Comparison of ENCODE assay signal across 8 cellular contexts in genomic region chr14:49892301-49892635, GRCh38. TPM values are rescaled to one million over a fixed set of nuclear protein-coding genes. Genes with fewer than 3 reads are reported as not detected.
DNase-seq lines count a peak whose midpoint lies in the region; ATAC-seq and TF ChIP-seq lines count a peak whose summit lies in the region.

No MANE protein-coding gene starts in this region.

- H3K4me3 Mint-ChIP-seq in CD4-positive, alpha-beta memory T cell: peak overlapping the region; percentile 95 to 99 (median 98)
- H3K4me3 Mint-ChIP-seq in activated T-cell treated with anti-CD3 and anti-CD28 coated beads, Interleukin-2, amount 50 U/mL, for 72 hours: peak overlapping the region; percentile 93 to 97
- peak overlapping the region; percentile 100 for H3K4me3 Mint-ChIP-seq in natural killer cell

- no peaks in the 10 kb centered on the region for H3K27me3 ChIP-seq in CD4-positive, alpha-beta memory T cell (ENCODE audit: insufficient read depth, low read length)

- intact Hi-C loops in CD4-positive, alpha-beta memory T cell (cut with micrococcal nuclease): loop anchor here (1.0 to 2.0 kb wide), 8 partner anchors 13 to 213 kb away; no protein-coding TSS in a partner anchor
- intact Hi-C loops in natural killer cell (cut with micrococcal nuclease): loop anchor here (1.0 to 5.0 kb wide), 4 partner anchors 24 to 225 kb away; partner anchors contain the start of gene VCPKMT

- H3K27ac ChIP-seq in CD4-positive, alpha-beta memory T cell (ENCODE audit: low read depth, low read length): peak overlapping the region; percentile 98

- H3K36me3 Mint-ChIP-seq in CD4-positive, alpha-beta memory T cell: peaks cover 40% of the 10 kb centered on the region in 2 donors
- peaks cover 29 to 49% of the 10 kb centered on the region in 2 donors for H3K36me3 Mint-ChIP-seq in activated T-cell treated with anti-CD3 and anti-CD28 coated beads, Interleukin-2, amount 50 U/mL, for 72 hours (ENCODE audit: insufficient read depth in 2 of 2)
- peaks cover 13% of the 10 kb centered on the region for H3K36me3 Mint-ChIP-seq in natural killer cell

- ATAC-seq in GM19043 (IDR thresholded peaks at IDR 0.05; ENCODE audit: low read depth, unreplicated experiment): peak; percentile 37
- ATAC-seq in HG03457 (IDR thresholded peaks at IDR 0.05; ENCODE audit: unreplicated experiment): peak; percentile 17
- peak in 1 of 2 donors; percentile 16 for ATAC-seq in activated T-cell treated with anti-CD3 and anti-CD28 coated beads, Interleukin-2, amount 50 U/mL, for 72 hours (replicated peaks in 1 of 2)
- peak; percentile 16 to 42 (median 16) for ATAC-seq in natural killer cell

- peak overlapping the region; percentile 93 to 100 (median 99) for H3K27ac Mint-ChIP-seq in CD4-positive, alpha-beta memory T cell
- H3K27ac Mint-ChIP-seq in activated T-cell treated with anti-CD3 and anti-CD28 coated beads, Interleukin-2, amount 50 U/mL, for 72 hours: peak overlapping the region; percentile 97
- peak overlapping the region; percentile 98 to 100 for H3K27ac Mint-ChIP-seq in natural killer cell

- H3K4me3 ChIP-seq in CD4-positive, alpha-beta memory T cell (ENCODE audit: low read length in 2 of 2): peak overlapping the region; percentile 75 to 100
- peak overlapping the region; percentile 93 for H3K4me3 ChIP-seq in fibroblast of pulmonary artery (replicated peaks; ENCODE audit: low read depth, low read length)

- CTCF ChIA-PET in CD4-positive, alpha-beta memory T cell (lab: Charles Lee; ENCODE audit: partially characterized antibody): interaction anchor here (1.0 to 2.7 kb wide), 14 partner anchors 10 to 212 kb away, joined by 3 to 49 read pairs (median 7); no protein-coding TSS in a partner anchor

- peaks cover 11 to 43% (median 21%) of the 10 kb centered on the region in 4 donors for H3K4me1 Mint-ChIP-seq in CD4-positive, alpha-beta memory T cell
- peaks cover 20% of the 10 kb centered on the region for H3K4me1 Mint-ChIP-seq in activated T-cell treated with anti-CD3 and anti-CD28 coated beads, Interleukin-2, amount 50 U/mL, for 72 hours (ENCODE audit: low read depth)
- peaks cover 39 to 44% of the 10 kb centered on the region in 2 donors for H3K4me1 Mint-ChIP-seq in natural killer cell

- DNase-seq in CD4-positive, alpha-beta memory T cell: peak; percentile 64 to 70 (median 66)
- DNase-seq in NCI-H748 (lab: John Stamatoyannopoulos, UW; ENCODE audit: unreplicated experiment) (peak; percentile 76), fibroblast of pulmonary artery (ENCODE audit: low read depth) (peak; percentile 92), natural killer cell (no peak), ecto neural progenitor cell (ENCODE audit: low spot score) (no peak)
- DNase-seq in activated T-cell treated with anti-CD3 and anti-CD28 coated beads, Interleukin-2, amount 50 U/mL, for 72 hours: peak; percentile 38 to 50

- peaks cover 20% of the 10 kb centered on the region for H3K36me3 ChIP-seq in CD4-positive, alpha-beta memory T cell (ENCODE audit: insufficient read depth, low read length)

- H3K4me1 ChIP-seq in CD4-positive, alpha-beta memory T cell (ENCODE audit: insufficient read depth, low read length): peaks cover 30% of the 10 kb centered on the region

- no peaks in the 10 kb centered on the region for H3K27me3 Mint-ChIP-seq in CD4-positive, alpha-beta memory T cell
- no peaks in the 10 kb centered on the region for H3K27me3 Mint-ChIP-seq in activated T-cell treated with anti-CD3 and anti-CD28 coated beads, Interleukin-2, amount 50 U/mL, for 72 hours (ENCODE audit: low read depth)
- no peaks in the 10 kb centered on the region for H3K27me3 Mint-ChIP-seq in natural killer cell (ENCODE audit: low read depth in 2 of 2)

- H3K9me3 Mint-ChIP-seq in CD4-positive, alpha-beta memory T cell: peaks cover 0 to 1% (median 0%) of the 10 kb centered on the region in 8 donors
- H3K9me3 Mint-ChIP-seq in activated T-cell treated with anti-CD3 and anti-CD28 coated beads, Interleukin-2, amount 50 U/mL, for 72 hours: no peaks in the 10 kb centered on the region
- no peaks in the 10 kb centered on the region for H3K9me3 Mint-ChIP-seq in natural killer cell

- POLR2A ChIA-PET in CD4-positive, alpha-beta memory T cell (lab: Charles Lee; ENCODE audit: partially characterized antibody): interaction anchor here (0.6 to 4.3 kb wide), 39 partner anchors 8 to 339 kb away, joined by 3 to 136 read pairs (median 7); partner anchors contain the start of genes MGAT2, NEMF, RPS29 and SOS2

- no peaks in the 10 kb centered on the region for H3K9me3 ChIP-seq in CD4-positive, alpha-beta memory T cell (ENCODE audit: control insufficient read depth in 1 of 2, low read length in 2 of 2)

- no peak for TF ChIP-seq CTCF in fibroblast of pulmonary artery (IDR thresholded peaks at IDR 0.05; ENCODE audit: low read length, missing control alignments)
- TF ChIP-seq CTCF in natural killer cell (IDR thresholded peaks at IDR 0.05): no peak

RNA-seq across cellular contexts. Expression of gene ARF6, which starts 0.6 kb away (rescaled TPM):
- 100 to 1,000 TPM; 116 to 124 TPM for total RNA-seq in CD4-positive, alpha-beta memory T cell
- polyA plus RNA-seq in CD4-positive, alpha-beta memory T cell: 100 to 1,000 TPM; 157 to 164 TPM
- 100 to 1,000 TPM; 218 to 219 TPM for total RNA-seq in activated T-cell treated with anti-CD3 and anti-CD28 coated beads, Interleukin-2, amount 50 U/mL, for 72 hours
- 100 to 1,000 TPM; 124 to 132 (median 128) TPM for total RNA-seq in natural killer cell

RNA-seq across cellular contexts. Expression of gene NEMF, which starts 39.7 kb away (rescaled TPM):
- total RNA-seq in CD4-positive, alpha-beta memory T cell: 100 to 1,000 TPM; 104 to 112 TPM
- 10 to 100 TPM; 20.4 to 51.6 TPM for polyA plus RNA-seq in CD4-positive, alpha-beta memory T cell
- total RNA-seq in activated T-cell treated with anti-CD3 and anti-CD28 coated beads, Interleukin-2, amount 50 U/mL, for 72 hours: 10 to 100 TPM; 68.8 to 71.7 TPM
- total RNA-seq in natural killer cell: 100 to 1,000 TPM; 120 to 126 (median 122) TPM

Comparison
In these comparisons a context has a peak if more than half of its experiments do, and no peak if none do; other contexts are left out.
1. DNase-seq: peak in CD4-positive, alpha-beta memory T cell (5 of 5), NCI-H748 (single experiment), activated T-cell treated with anti-CD3 and anti-CD28 coated beads, Interleukin-2, amount 50 U/mL, for 72 hours (2 of 2) and fibroblast of pulmonary artery (single experiment); none in natural killer cell (single experiment) and ecto neural progenitor cell (single experiment).
2. Peak in every context shown above with its lines, with median percentiles within 50 percentile points of each other: H3K27ac Mint-ChIP-seq and H3K4me3 Mint-ChIP-seq.